ENCODE assay signal across 14 cellular contexts in genomic region chr1:211908453-211908852, GRCh38.
DNase-seq lines count a peak whose midpoint lies in the region; ATAC-seq and TF ChIP-seq lines count a peak whose summit lies in the region.
"Had no signal": no experiment of that assay in that cellular context is flagged by ENCODE, and none has a peak within 500 bp of the region (broad histone marks: within the 10 kb centered on the region; RNA-seq: fewer than 3 reads in every experiment).

No MANE protein-coding gene starts in this region.

- no peak overlapping the region for H3K27ac Mint-ChIP-seq in activated CD4-positive, alpha-beta T cell treated with anti-CD3 and anti-CD28 coated beads for 36 hours

- no peaks in the 10 kb centered on the region for H3K4me1 Mint-ChIP-seq in activated CD4-positive, alpha-beta T cell treated with anti-CD3 and anti-CD28 coated beads for 36 hours

- peak; percentile 77 for ATAC-seq in GM21390 (IDR thresholded peaks at IDR 0.05; ENCODE audit: unreplicated experiment)
- ATAC-seq in HG03378 (IDR thresholded peaks at IDR 0.05; ENCODE audit: unreplicated experiment): peak; percentile 72
- no peak for ATAC-seq in activated CD4-positive, alpha-beta T cell treated with anti-CD3 and anti-CD28 coated beads for 36 hours

- TF ChIP-seq CTCF in tibial nerve (IDR thresholded peaks at IDR 0.05): no peak

- POLR2A ChIA-PET in activated CD4-positive, alpha-beta T cell treated with anti-CD3 and anti-CD28 coated beads for 36 hours (lab: Charles Lee): no interaction called here

- H3K9me3 Mint-ChIP-seq in activated CD4-positive, alpha-beta T cell treated with anti-CD3 and anti-CD28 coated beads for 36 hours (ENCODE audit: low read depth): no peaks in the 10 kb centered on the region

- intact Hi-C loops in activated CD4-positive, alpha-beta T cell treated with anti-CD3 and anti-CD28 coated beads for 36 hours (cut with DNase I, micrococcal nuclease): no loop called here

- H3K4me1 ChIP-seq in tibial nerve: no peaks in the 10 kb centered on the region

- H3K9me3 ChIP-seq in tibial nerve: no peaks in the 10 kb centered on the region
- H3K9me3 ChIP-seq: esophagus squamous epithelium, spleen, transverse colon had no signal

- DNase-seq in GDM1 (lab: John Stamatoyannopoulos, UW) (peak; percentile 22), SKM-1 treated with dmso at 0.1 percent for 144 hours (lab: John Stamatoyannopoulos, UW; ENCODE audit: unreplicated experiment) (peak; percentile 97), tibial nerve (ENCODE audit: low spot score in 2 of 2) (no peak), GOT3 (lab: John Stamatoyannopoulos, UW) (no peak)
- DNase-seq in stimulated activated CD8-positive, alpha-beta memory T cell treated with anti-CD3 and anti-CD28 coated beads, Interleukin-4, amount 100 ng/mL, for 48 hours: no peak
- no peak for DNase-seq in activated CD4-positive, alpha-beta T cell treated with anti-CD3 and anti-CD28 coated beads for 36 hours
- DNase-seq: DMS 273 treated with DMSO at 0.1 percent for 48 hours, esophagus squamous epithelium, mesenchymal stem cell, NCI-H1694, spleen, transverse colon had no signal

- no peak overlapping the region for H3K4me3 ChIP-seq in tibial nerve
- H3K4me3 ChIP-seq: esophagus squamous epithelium, spleen, transverse colon had no signal

- TF ChIP-seq POLR2A in tibial nerve (IDR thresholded peaks at IDR 0.05): no peak

- peaks cover 14% of the 10 kb centered on the region for H3K27me3 Mint-ChIP-seq in activated CD4-positive, alpha-beta T cell treated with anti-CD3 and anti-CD28 coated beads for 36 hours

- no peaks in the 10 kb centered on the region for H3K27me3 ChIP-seq in tibial nerve
- H3K27me3 ChIP-seq: esophagus squamous epithelium, spleen, transverse colon had no signal

- no peak overlapping the region for H3K4me3 Mint-ChIP-seq in activated CD4-positive, alpha-beta T cell treated with anti-CD3 and anti-CD28 coated beads for 36 hours

- H3K36me3 ChIP-seq in tibial nerve: no peaks in the 10 kb centered on the region
- H3K36me3 ChIP-seq: esophagus squamous epithelium, spleen, transverse colon had no signal

- WGBS in tibial nerve, 2 donors: 50 to 58% methylated on average over 2 of the region's 2 CpGs

- TF ChIP-seq EP300 in tibial nerve (IDR thresholded peaks at IDR 0.05): no peak

- H3K36me3 Mint-ChIP-seq in activated CD4-positive, alpha-beta T cell treated with anti-CD3 and anti-CD28 coated beads for 36 hours (ENCODE audit: low read depth): no peaks in the 10 kb centered on the region

- no peak overlapping the region for H3K27ac ChIP-seq in tibial nerve
- H3K27ac ChIP-seq: esophagus squamous epithelium, transverse colon had no signal

- CTCF ChIA-PET in activated CD4-positive, alpha-beta T cell treated with anti-CD3 and anti-CD28 coated beads for 36 hours (lab: Charles Lee): no interaction called here

Comparison
In these comparisons a context has a peak if more than half of its experiments do, and no peak if none do; other contexts are left out.
1. DNase-seq: peak in GDM1 (single experiment) and SKM-1 treated with dmso at 0.1 percent for 144 hours (single experiment); none in stimulated activated CD8-positive, alpha-beta memory T cell treated with anti-CD3 and anti-CD28 coated beads, Interleukin-4, amount 100 ng/mL, for 48 hours (single experiment), activated CD4-positive, alpha-beta T cell treated with anti-CD3 and anti-CD28 coated beads for 36 hours (single experiment), tibial nerve (0 of 2) and GOT3 (single experiment).